In genomic region chr10:36759111-36759805, GRCh38 we compare ENCODE assay signal across 1 cellular context.
TF ChIP-seq lines count a peak whose summit lies in the region.

No MANE protein-coding gene starts in this region.

TF ChIP-seq in IMR-90, 13 proteins besides CTCF, POLR2A, EP300 and RAD21:
- TF ChIP-seq USF2 (IDR thresholded peaks at IDR 0.05; ENCODE audit: low read depth, low read length) (no peak), CEBPB (IDR thresholded peaks at IDR 0.05; ENCODE audit: low read depth, low read length) (peak; percentile 90), FOS (IDR thresholded peaks at IDR 0.05; ENCODE audit: low read depth, low read length) (peak; percentile 41; the same call in 1 of the 2 replicates), RFX5 (IDR thresholded peaks at IDR 0.05; ENCODE audit: low read depth, low read length) (no peak), RCOR1 (IDR thresholded peaks at IDR 0.05; ENCODE audit: insufficient replicate concordance, low read length) (no peak), ELK1 (IDR thresholded peaks at IDR 0.05; ENCODE audit: borderline replicate concordance, low read depth, low read length) (no peak), SMC3 (IDR thresholded peaks at IDR 0.05; ENCODE audit: low read depth, low read length) (no peak)
TF ChIP-seq in IMR-90: peak in this region for 2.
